Comparison of ENCODE assay signal across 20 cellular contexts in the genomic region with DNA sequence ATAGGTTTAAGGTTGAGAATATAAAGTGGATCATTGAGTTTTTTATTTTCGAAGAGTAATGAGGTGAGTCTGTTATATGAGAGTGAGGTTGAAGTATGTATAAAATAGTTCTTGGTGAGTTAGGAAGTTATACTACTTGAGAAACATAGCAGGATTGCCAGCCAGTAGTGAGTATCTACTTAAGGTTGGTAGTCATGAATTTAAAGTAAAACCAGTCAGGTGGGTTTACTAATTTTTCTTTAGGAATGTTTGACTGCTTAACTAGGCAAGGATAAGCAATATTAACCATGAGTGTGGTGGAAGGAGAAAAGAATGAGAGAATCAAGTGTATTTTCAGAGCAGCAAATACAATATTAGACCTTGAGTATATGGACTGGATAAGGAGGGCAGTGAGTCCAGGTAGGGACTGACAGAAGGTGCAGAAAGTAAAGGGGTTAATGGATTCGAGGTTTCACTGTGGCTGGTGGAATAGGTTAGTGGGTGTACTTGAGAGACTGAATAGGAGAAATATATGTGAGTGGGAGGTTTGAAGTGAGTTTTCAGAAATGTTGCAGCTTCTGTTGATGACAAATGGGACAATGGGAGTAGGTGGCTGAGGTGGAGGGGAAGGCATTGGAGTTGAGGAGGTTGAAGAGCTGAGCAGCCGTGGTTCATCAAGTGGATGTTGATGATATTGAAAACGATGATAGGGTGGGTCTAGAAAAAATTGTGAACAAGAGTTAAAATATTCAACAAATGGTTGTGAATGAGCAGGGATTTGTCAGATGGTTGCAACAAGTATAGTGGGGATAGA.
"Had no signal": no experiment of that assay in that cellular context is flagged by ENCODE, and none has a peak within 500 bp of the region (broad histone marks: within the 10 kb centered on the region; RNA-seq: fewer than 3 reads in every experiment).

No MANE protein-coding gene starts in this region.

- H3K9ac ChIP-seq: SK-N-SH had no signal

- H3K4me2 ChIP-seq: PC-9, SK-N-SH had no signal

- H3K27ac Mint-ChIP-seq: activated CD4-positive, alpha-beta T cell treated with anti-CD3 and anti-CD28 coated beads, Interleukin-2, amount 10 ng/mL, durations not matched to agents 24 days and 14 days; activated CD8-positive, alpha-beta T cell treated with anti-CD3 and anti-CD28 coated beads for 36 hours; activated naive CD8-positive, alpha-beta T cell treated with anti-CD3 and anti-CD28 coated beads for 36 hours; activated T-cell treated with anti-CD3 and anti-CD28 coated beads, Interleukin-2, amount 50 U/mL, for 72 hours; activated T-helper 17 cell treated with anti-CD3 and anti-CD28 coated beads, Interleukin-2, amount 50 U/mL, for 72 hours; T-helper 1 cell treated with Interleukin-12 subunit alpha and Interleukin-12 subunit beta and Interleukin-4 antibody, amounts not matched to agents 30 μg/mL and 1 μg/mL, for 36 hours; T-helper 2 cell treated with Interferon-gamma antibody and Interleukin-4, amounts not matched to agents 5 μg/mL and 100 μg/mL, for 36 hours had no signal

- H2AFZ ChIP-seq: PC-9 had no signal

- H3K36me3 Mint-ChIP-seq: activated naive CD8-positive, alpha-beta T cell treated with anti-CD3 and anti-CD28 coated beads for 36 hours had no signal

- H3K36me3 ChIP-seq: brain microvascular endothelial cell, cardiac muscle cell, SJCRH30 had no signal

- H3K9me3 Mint-ChIP-seq: activated CD4-positive, alpha-beta T cell treated with anti-CD3 and anti-CD28 coated beads, Interleukin-2, amount 10 ng/mL, durations not matched to agents 24 days and 14 days; activated CD8-positive, alpha-beta T cell treated with anti-CD3 and anti-CD28 coated beads for 36 hours; activated naive CD8-positive, alpha-beta T cell treated with anti-CD3 and anti-CD28 coated beads for 36 hours; activated T-cell treated with anti-CD3 and anti-CD28 coated beads, Interleukin-2, amount 50 U/mL, for 72 hours; activated T-helper 17 cell treated with anti-CD3 and anti-CD28 coated beads, Interleukin-2, amount 50 U/mL, for 72 hours; T-helper 1 cell treated with Interleukin-12 subunit alpha and Interleukin-12 subunit beta and Interleukin-4 antibody, amounts not matched to agents 30 μg/mL and 1 μg/mL, for 36 hours; T-helper 2 cell treated with Interferon-gamma antibody and Interleukin-4, amounts not matched to agents 5 μg/mL and 100 μg/mL, for 36 hours had no signal

- H3K27me3 ChIP-seq: brain microvascular endothelial cell, cardiac muscle cell, SJCRH30 had no signal

- DNase-seq: activated CD4-positive, alpha-beta T cell treated with anti-CD3 and anti-CD28 coated beads, Interleukin-2, amount 10 ng/mL, durations not matched to agents 24 days and 14 days; activated CD4-positive, alpha-beta T cell treated with anti-CD3 and anti-CD28 coated beads, Interleukin-2, amount 50 U/mL, for 4 hours; activated CD8-positive, alpha-beta T cell treated with anti-CD3 and anti-CD28 coated beads for 36 hours; activated effector memory CD4-positive, alpha-beta T cell treated with anti-CD3 and anti-CD28 coated beads, Interleukin-2, amount 50 U/mL, for 16 hours; activated naive CD4-positive, alpha-beta T cell; activated naive CD4-positive, alpha-beta T cell treated with anti-CD3 and anti-CD28 coated beads, Interleukin-2, amount 50 U/mL, for 16 hours; activated naive CD8-positive, alpha-beta T cell treated with anti-CD3 and anti-CD28 coated beads for 36 hours; activated T-cell treated with anti-CD3 and anti-CD28 coated beads, Interleukin-2, amount 50 U/mL, for 1 hour; activated T-cell treated with anti-CD3 and anti-CD28 coated beads, Interleukin-2, amount 50 U/mL, for 72 hours; aorta; brain microvascular endothelial cell; NK-92 treated with Interleukin-12 subunit alpha and Interleukin-12 subunit beta, amount 100 ng/mL, for 24 hours; SK-N-SH had no signal

- H3K4me1 Mint-ChIP-seq: activated CD4-positive, alpha-beta T cell treated with anti-CD3 and anti-CD28 coated beads, Interleukin-2, amount 10 ng/mL, durations not matched to agents 24 days and 14 days; activated naive CD8-positive, alpha-beta T cell treated with anti-CD3 and anti-CD28 coated beads for 36 hours; activated T-helper 17 cell treated with anti-CD3 and anti-CD28 coated beads, Interleukin-2, amount 50 U/mL, for 72 hours had no signal

- H3K9me3 ChIP-seq: SJCRH30, SK-N-SH had no signal

- H3K27me3 Mint-ChIP-seq: activated CD4-positive, alpha-beta T cell treated with anti-CD3 and anti-CD28 coated beads, Interleukin-2, amount 10 ng/mL, durations not matched to agents 24 days and 14 days; activated CD8-positive, alpha-beta T cell treated with anti-CD3 and anti-CD28 coated beads for 36 hours; activated naive CD8-positive, alpha-beta T cell treated with anti-CD3 and anti-CD28 coated beads for 36 hours; activated T-helper 17 cell treated with anti-CD3 and anti-CD28 coated beads, Interleukin-2, amount 50 U/mL, for 72 hours had no signal

- H3K4me1 ChIP-seq: SJCRH30 had no signal

- ATAC-seq: activated CD8-positive, alpha-beta T cell treated with anti-CD3 and anti-CD28 coated beads for 36 hours; activated T-cell treated with anti-CD3 and anti-CD28 coated beads, Interleukin-2, amount 50 U/mL, for 72 hours; activated T-helper 17 cell treated with anti-CD3 and anti-CD28 coated beads, Interleukin-2, amount 50 U/mL, for 72 hours had no signal

- FAIRE-seq: TTC549 had no signal

- H3K4me3 Mint-ChIP-seq: activated CD4-positive, alpha-beta T cell treated with anti-CD3 and anti-CD28 coated beads, Interleukin-2, amount 10 ng/mL, durations not matched to agents 24 days and 14 days; activated CD8-positive, alpha-beta T cell treated with anti-CD3 and anti-CD28 coated beads for 36 hours; activated naive CD8-positive, alpha-beta T cell treated with anti-CD3 and anti-CD28 coated beads for 36 hours; activated T-cell treated with anti-CD3 and anti-CD28 coated beads, Interleukin-2, amount 50 U/mL, for 72 hours; activated T-helper 17 cell treated with anti-CD3 and anti-CD28 coated beads, Interleukin-2, amount 50 U/mL, for 72 hours; T-helper 1 cell treated with Interleukin-12 subunit alpha and Interleukin-12 subunit beta and Interleukin-4 antibody, amounts not matched to agents 30 μg/mL and 1 μg/mL, for 36 hours; T-helper 2 cell treated with Interferon-gamma antibody and Interleukin-4, amounts not matched to agents 5 μg/mL and 100 μg/mL, for 36 hours had no signal

- H3K4me3 ChIP-seq: cardiac muscle cell, PC-9, SJCRH30 had no signal

- H3K27ac ChIP-seq: brain microvascular endothelial cell, cardiac muscle cell, PC-9, SJCRH30 had no signal
